Comparison of ENCODE assay signal across 26 cellular contexts in the genomic region with DNA sequence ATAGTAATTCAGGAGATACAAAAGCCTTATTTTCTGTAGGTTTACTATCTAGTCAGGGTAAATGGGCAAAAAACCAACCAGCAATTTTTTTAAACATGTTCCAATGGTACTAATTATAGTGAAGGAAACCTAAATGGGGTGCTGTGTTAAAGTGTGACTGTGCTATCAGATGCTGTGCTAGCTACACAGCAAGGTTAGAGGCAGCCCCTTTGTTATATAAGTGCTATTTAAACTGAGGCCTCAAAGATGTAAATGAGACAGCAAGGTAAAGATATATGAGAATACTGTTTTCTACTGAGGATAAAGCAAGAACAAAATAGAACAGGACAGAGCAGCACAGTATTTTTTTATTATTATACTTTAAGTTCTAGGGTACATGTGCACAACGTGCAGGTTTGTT.
"Had no signal": no experiment of that assay in that cellular context is flagged by ENCODE, and none has a peak within 500 bp of the region (broad histone marks: within the 10 kb centered on the region; RNA-seq: fewer than 3 reads in every experiment).

No MANE protein-coding gene starts in this region.

- H3K4me1 ChIP-seq: neural progenitor cell, parathyroid adenoma, psoas muscle, right lobe of liver, sigmoid colon, stomach, thyroid gland, tibial nerve, upper lobe of left lung had no signal

- H3K27me3 ChIP-seq: neural progenitor cell, ovary, right lobe of liver, sigmoid colon, stomach, thyroid gland, tibial nerve, upper lobe of left lung had no signal

- H3K9me3 ChIP-seq: ovary, psoas muscle, right lobe of liver, sigmoid colon, stomach, thoracic aorta, thyroid gland, tibial nerve, upper lobe of left lung had no signal

- H3K4me2 ChIP-seq: neural progenitor cell had no signal

- H3K9me3 Mint-ChIP-seq: nephron; neural progenitor cell; stimulated activated naive B cell treated with anti-CD40 and anti-IgM and Interleukin-4, amounts not matched to agents 10 μg/mL and 1 μg/mL and 100 μg/mL, for 72 hours had no signal

- DNase-seq: natural killer cell; occipital lobe; ovary; posterior cingulate gyrus; psoas muscle; right cardiac atrium; right lobe of liver; sigmoid colon; small intestine; stimulated activated CD4-positive, alpha-beta T cell treated with anti-CD3 and anti-CD28 coated beads, Interleukin-15, amount 100 ng/mL, for 24 hours; stimulated activated CD4-positive, alpha-beta T cell treated with anti-CD3 and anti-CD28 coated beads, Interleukin-2, amount 100 ng/mL, for 24 hours; stimulated activated CD4-positive, alpha-beta T cell treated with anti-CD3 and anti-CD28 coated beads, Interleukin-2, amount 100 ng/mL, for 48 hours; stimulated activated CD4-positive, alpha-beta T cell treated with anti-CD3 and anti-CD28 coated beads, Interleukin-4, amount 100 ng/mL, for 24 hours; stimulated activated naive B cell treated with anti-CD40 and anti-IgM and Interleukin-4, amounts not matched to agents 10 μg/mL and 1 μg/mL and 100 μg/mL, for 72 hours; stimulated activated naive CD4-positive, alpha-beta T cell treated with Interleukin-2 at 50 U/mL for 16 hours; stomach; thyroid gland; upper lobe of left lung had no signal

- H3K27me3 Mint-ChIP-seq: progenitor cell of endocrine pancreas; stimulated activated naive B cell treated with anti-CD40 and anti-IgM and Interleukin-4, amounts not matched to agents 10 μg/mL and 1 μg/mL and 100 μg/mL, for 72 hours; stimulated activated naive CD8-positive, alpha-beta T cell treated with anti-CD3 and anti-CD28 coated beads, Interleukin-15, Interleukin-2, amounts not matched to agents 100 ng/mL and 50 ng/mL, for 24 hours had no signal

- H3K27ac Mint-ChIP-seq: natural killer cell; nephron; neural progenitor cell; progenitor cell of endocrine pancreas; stimulated activated effector memory CD8-positive, alpha-beta T cell treated with anti-CD3 and anti-CD28 coated beads, Interleukin-12 subunit alpha, Interleukin-12 subunit beta, amount 100 ng/mL, for 72 hours; stimulated activated naive B cell treated with anti-CD40 and anti-IgM and Interleukin-4, amounts not matched to agents 10 μg/mL and 1 μg/mL and 100 μg/mL, for 72 hours; stimulated activated naive CD8-positive, alpha-beta T cell treated with anti-CD3 and anti-CD28 coated beads, Interleukin-15, Interleukin-2, amounts not matched to agents 100 ng/mL and 50 ng/mL, for 24 hours had no signal

- H3K36me3 ChIP-seq: neural progenitor cell, ovary, right lobe of liver, sigmoid colon, stomach, thoracic aorta, thyroid gland, tibial nerve, upper lobe of left lung had no signal

- ATAC-seq: natural killer cell; psoas muscle; right cardiac atrium; right lobe of liver; stimulated activated effector memory CD8-positive, alpha-beta T cell treated with anti-CD3 and anti-CD28 coated beads, Interleukin-12 subunit alpha, Interleukin-12 subunit beta, amount 100 ng/mL, for 72 hours; stimulated activated naive B cell treated with anti-CD40 and anti-IgM and Interleukin-4, amounts not matched to agents 10 μg/mL and 1 μg/mL and 100 μg/mL, for 72 hours had no signal

- H3K9ac ChIP-seq: neural progenitor cell, parathyroid adenoma had no signal

- H3K4me3 Mint-ChIP-seq: natural killer cell; nephron; stimulated activated effector memory CD8-positive, alpha-beta T cell treated with anti-CD3 and anti-CD28 coated beads, Interleukin-12 subunit alpha, Interleukin-12 subunit beta, amount 100 ng/mL, for 72 hours; stimulated activated naive B cell treated with anti-CD40 and anti-IgM and Interleukin-4, amounts not matched to agents 10 μg/mL and 1 μg/mL and 100 μg/mL, for 72 hours; stimulated activated naive CD8-positive, alpha-beta T cell treated with anti-CD3 and anti-CD28 coated beads, Interleukin-15, Interleukin-2, amounts not matched to agents 100 ng/mL and 50 ng/mL, for 24 hours had no signal

- H3K79me2 ChIP-seq: parathyroid adenoma had no signal

- H2AFZ ChIP-seq: neural progenitor cell, parathyroid adenoma had no signal

- H3K4me3 ChIP-seq: neural progenitor cell, ovary, psoas muscle, right lobe of liver, sigmoid colon, stomach, thoracic aorta, thyroid gland, tibial nerve, upper lobe of left lung had no signal

- H3K27ac ChIP-seq: neural progenitor cell, ovary, parathyroid adenoma, psoas muscle, right lobe of liver, sigmoid colon, stomach, thoracic aorta, thyroid gland, tibial nerve, upper lobe of left lung had no signal

- H3K4me1 Mint-ChIP-seq: natural killer cell; nephron; neural progenitor cell; stimulated activated effector memory CD8-positive, alpha-beta T cell treated with anti-CD3 and anti-CD28 coated beads, Interleukin-12 subunit alpha, Interleukin-12 subunit beta, amount 100 ng/mL, for 72 hours; stimulated activated naive B cell treated with anti-CD40 and anti-IgM and Interleukin-4, amounts not matched to agents 10 μg/mL and 1 μg/mL and 100 μg/mL, for 72 hours had no signal

- H3K36me3 Mint-ChIP-seq: neural progenitor cell; stimulated activated effector memory CD8-positive, alpha-beta T cell treated with anti-CD3 and anti-CD28 coated beads, Interleukin-12 subunit alpha, Interleukin-12 subunit beta, amount 100 ng/mL, for 72 hours; stimulated activated naive B cell treated with anti-CD40 and anti-IgM and Interleukin-4, amounts not matched to agents 10 μg/mL and 1 μg/mL and 100 μg/mL, for 72 hours had no signal
